In the genomic region with DNA sequence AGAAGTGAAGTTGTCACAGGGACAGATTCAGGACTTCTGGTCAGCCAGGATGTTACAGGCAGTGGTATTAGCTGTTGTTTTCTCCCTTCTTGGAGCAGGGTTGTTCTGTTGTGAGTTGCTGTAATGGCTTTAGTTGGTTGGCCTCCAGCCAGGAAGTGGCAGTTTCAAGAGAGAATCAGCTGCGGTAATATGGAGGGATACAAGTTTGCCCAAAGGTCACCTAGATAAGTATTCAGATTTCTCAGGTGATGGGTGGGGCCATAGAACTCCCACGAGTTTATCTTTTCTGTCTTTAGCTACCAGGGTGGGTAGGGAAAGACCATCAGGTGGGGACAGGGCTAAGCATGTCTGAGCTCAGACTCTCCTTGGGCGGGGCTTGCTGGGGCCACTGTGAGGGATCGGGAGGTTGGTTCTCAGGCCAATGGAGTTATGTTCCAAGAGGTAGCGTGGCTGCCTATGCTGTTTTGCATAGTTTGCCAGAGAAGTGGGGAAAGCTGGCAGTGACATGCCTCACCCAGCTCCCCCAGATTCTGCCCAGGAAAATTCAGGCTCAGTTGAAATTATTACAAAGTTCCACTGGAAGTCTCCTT, we compare ENCODE assay signal across 12 cellular contexts.
"Had no signal": no experiment of that assay in that cellular context is flagged by ENCODE, and none has a peak within 500 bp of the region (broad histone marks: within the 10 kb centered on the region; RNA-seq: fewer than 3 reads in every experiment).

No MANE protein-coding gene starts in this region.

- H3K9me3 ChIP-seq: pancreas, stomach, thoracic aorta, vagina had no signal

- H3K27ac ChIP-seq: brain microvascular endothelial cell, pancreas, stomach, thoracic aorta, vagina had no signal

- H3K4me3 ChIP-seq: pancreas, stomach, thoracic aorta, vagina had no signal

- H3K27me3 ChIP-seq: brain microvascular endothelial cell, pancreas, stomach, vagina had no signal

- H3K4me1 Mint-ChIP-seq: immature natural killer cell had no signal

- H3K4me1 ChIP-seq: pancreas, stomach, vagina had no signal

- H3K27ac Mint-ChIP-seq: activated naive CD4-positive, alpha-beta T cell treated with anti-CD3 and anti-CD28 coated beads, Interleukin-2, amount 50 U/mL, for 72 hours; activated T-cell treated with anti-CD3 and anti-CD28 coated beads, Interleukin-2, amount 50 U/mL, for 24 hours; immature natural killer cell had no signal

- H3K27me3 Mint-ChIP-seq: activated T-cell treated with anti-CD3 and anti-CD28 coated beads, Interleukin-2, amount 50 U/mL, for 24 hours had no signal

- H3K36me3 ChIP-seq: brain microvascular endothelial cell, pancreas, stomach, thoracic aorta, vagina had no signal

- DNase-seq: activated CD4-positive, alpha-beta T cell treated with anti-CD3 and anti-CD28 coated beads, Interleukin-2, amount 50 U/mL, for 1 hour; activated effector memory CD4-positive, alpha-beta T cell treated with Interleukin-2 at 50 U/mL for 16 hours; activated T-cell treated with anti-CD3 and anti-CD28 coated beads, Interleukin-2, amount 50 U/mL, for 24 hours; amniotic stem cell; brain microvascular endothelial cell; immature natural killer cell; pancreas; stomach; T-helper 2 cell had no signal

- H3K4me3 Mint-ChIP-seq: activated T-cell treated with anti-CD3 and anti-CD28 coated beads, Interleukin-2, amount 50 U/mL, for 24 hours; immature natural killer cell had no signal

- H3K36me3 Mint-ChIP-seq: activated naive CD4-positive, alpha-beta T cell treated with anti-CD3 and anti-CD28 coated beads, Interleukin-2, amount 50 U/mL, for 72 hours; immature natural killer cell had no signal
